In the genomic region with DNA sequence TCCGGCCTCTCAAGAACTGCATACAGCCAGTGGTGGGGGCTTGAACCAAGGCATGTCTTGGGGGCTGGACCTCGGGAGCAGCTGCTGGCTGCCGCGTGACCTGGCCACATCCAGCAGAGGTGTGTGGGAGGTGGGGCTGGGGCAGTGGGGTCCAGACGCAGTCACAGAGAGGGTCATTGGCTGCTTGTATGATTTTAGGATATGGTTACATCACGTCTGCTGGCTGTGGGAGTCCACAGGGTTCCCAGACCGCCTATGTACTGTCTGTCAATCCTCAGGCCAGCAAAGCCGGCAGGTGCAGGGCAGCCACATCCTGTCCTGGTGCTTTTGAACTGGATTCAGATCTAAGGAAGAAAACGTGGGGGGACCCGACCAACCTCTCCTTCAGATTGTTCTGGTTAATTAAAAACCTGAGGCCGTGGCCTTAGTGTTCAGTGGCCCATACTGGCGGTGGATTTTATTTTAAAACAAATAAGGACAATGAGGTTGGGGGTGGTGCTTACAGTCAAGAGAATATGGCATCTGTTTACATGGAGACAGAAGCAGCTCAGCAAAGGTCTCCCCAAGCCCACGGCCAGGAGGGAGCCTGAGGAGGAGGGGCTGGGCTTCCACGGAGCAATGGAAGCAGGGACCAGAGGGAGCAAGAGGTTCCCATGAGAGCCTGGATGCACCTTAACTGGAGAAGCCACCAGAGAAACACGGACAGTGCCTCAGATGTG, we compare ENCODE assay signal across 25 cellular contexts.
A peak's percentile ranks its signal among the peaks of the same experiment; 100 is the strongest.
DNase-seq lines count a peak whose midpoint lies in the region; ATAC-seq and TF ChIP-seq lines count a peak whose summit lies in the region.
"Had no signal": no experiment of that assay in that cellular context is flagged by ENCODE, and none has a peak within 500 bp of the region (broad histone marks: within the 10 kb centered on the region; RNA-seq: fewer than 3 reads in every experiment).

No MANE protein-coding gene starts in this region.

- CTCF ChIA-PET in activated CD8-positive, alpha-beta T cell treated with anti-CD3 and anti-CD28 coated beads, Interleukin-2, amount 10 ng/mL, durations not matched to agents 7 days and 5 days (lab: Charles Lee): no interaction called here

- TF ChIP-seq CTCF in coronary artery (IDR thresholded peaks at IDR 0.05): no peak
- TF ChIP-seq CTCF in lower lobe of right lung (IDR thresholded peaks at IDR 0.05): no peak
- no peak for TF ChIP-seq CTCF in tibial artery (IDR thresholded peaks at IDR 0.05)

- H3K4me3 Mint-ChIP-seq in activated CD8-positive, alpha-beta T cell treated with anti-CD3 and anti-CD28 coated beads, Interleukin-2, amount 10 ng/mL, durations not matched to agents 7 days and 5 days: no peak overlapping the region
- H3K4me3 Mint-ChIP-seq: activated CD4-positive, alpha-beta memory T cell treated with anti-CD3 and anti-CD28 coated beads, Interleukin-2, amount 10 ng/mL, durations not matched to agents 7 days and 5 days; T-helper 2 cell treated with Interferon-gamma antibody and Interleukin-4, amounts not matched to agents 5 μg/mL and 100 μg/mL, for 36 hours; WTC11 had no signal

- intact Hi-C loops in lower lobe of right lung (cut with DNase I): no loop called here
- intact Hi-C loops in tibial artery (cut with DNase I; ENCODE audit: low total_unique reads): no loop called here

- no peaks in the 10 kb centered on the region for H3K36me3 Mint-ChIP-seq in activated CD8-positive, alpha-beta T cell treated with anti-CD3 and anti-CD28 coated beads, Interleukin-2, amount 10 ng/mL, durations not matched to agents 7 days and 5 days (ENCODE audit: low read depth)

- DNase-seq in activated effector memory CD4-positive, alpha-beta T cell treated with anti-CD3 and anti-CD28 coated beads, Interleukin-2, amount 50 U/mL, for 16 hours: peak; percentile 49
- DNase-seq in activated effector memory CD4-positive, alpha-beta T cell treated with Interleukin-2 at 50 U/mL for 16 hours: no peak
- peak; percentile 66 for DNase-seq in coronary artery (ENCODE audit: low spot score)
- peak; percentile 11 for DNase-seq in lower lobe of right lung
- DNase-seq in tibial artery: peak; percentile 10 to 48
- no peak for DNase-seq in NCI-H1105 (lab: John Stamatoyannopoulos, UW)
- DNase-seq in germinal center (ENCODE audit: low spot score): no peak
- no peak for DNase-seq in activated CD8-positive, alpha-beta T cell treated with anti-CD3 and anti-CD28 coated beads, Interleukin-2, amount 10 ng/mL, durations not matched to agents 7 days and 5 days
- DNase-seq: activated CD4-positive, alpha-beta memory T cell treated with anti-CD3 and anti-CD28 coated beads, Interleukin-2, amount 10 ng/mL, durations not matched to agents 7 days and 5 days; activated naive CD4-positive, alpha-beta T cell treated with Interleukin-2 at 50 U/mL for 16 hours; activated T-cell treated with anti-CD3 and anti-CD28 coated beads for 4 hours; caudate nucleus; GOT3; Kasumi-1; NCI-H2081; NCI-H446 treated with DMSO at 0.1 percent for 48 hours; nucleus accumbens; SK-N-SH; stimulated activated CD4-positive, alpha-beta T cell treated with anti-CD3 and anti-CD28 coated beads, Interleukin-15, amount 100 ng/mL, for 24 hours; stimulated activated CD8-positive, alpha-beta memory T cell treated with anti-CD3 and anti-CD28 coated beads, Interleukin-4, amount 100 ng/mL, for 48 hours had no signal

- H3K4me1 ChIP-seq in lower lobe of right lung (no peaks in the 10 kb centered on the region), tibial artery (no peaks in the 10 kb centered on the region)
- H3K4me1 ChIP-seq: uterus had no signal

- no peak overlapping the region for H3K4me3 ChIP-seq in coronary artery
- H3K4me3 ChIP-seq in lower lobe of right lung: no peak overlapping the region
- no peak overlapping the region for H3K4me3 ChIP-seq in tibial artery
- H3K4me3 ChIP-seq: uterus had no signal

- H3K27me3 Mint-ChIP-seq in activated CD8-positive, alpha-beta T cell treated with anti-CD3 and anti-CD28 coated beads, Interleukin-2, amount 10 ng/mL, durations not matched to agents 7 days and 5 days (ENCODE audit: low read depth): no peaks in the 10 kb centered on the region
- H3K27me3 Mint-ChIP-seq: activated CD4-positive, alpha-beta memory T cell treated with anti-CD3 and anti-CD28 coated beads, Interleukin-2, amount 10 ng/mL, durations not matched to agents 7 days and 5 days had no signal

- H3K27ac Mint-ChIP-seq in activated CD8-positive, alpha-beta T cell treated with anti-CD3 and anti-CD28 coated beads, Interleukin-2, amount 10 ng/mL, durations not matched to agents 7 days and 5 days: no peak overlapping the region
- H3K27ac Mint-ChIP-seq: activated CD4-positive, alpha-beta memory T cell treated with anti-CD3 and anti-CD28 coated beads, Interleukin-2, amount 10 ng/mL, durations not matched to agents 7 days and 5 days; T-helper 2 cell treated with Interferon-gamma antibody and Interleukin-4, amounts not matched to agents 5 μg/mL and 100 μg/mL, for 36 hours; WTC11 had no signal

- H3K9me3 ChIP-seq in lower lobe of right lung (peaks cover 9% of the 10 kb centered on the region), tibial artery (peaks cover 3 to 25% (median 10%) of the 10 kb centered on the region in 3 donors)
- H3K9me3 ChIP-seq: uterus had no signal

- no peaks in the 10 kb centered on the region for H3K4me1 Mint-ChIP-seq in activated CD8-positive, alpha-beta T cell treated with anti-CD3 and anti-CD28 coated beads, Interleukin-2, amount 10 ng/mL, durations not matched to agents 7 days and 5 days (ENCODE audit: low read depth)
- H3K4me1 Mint-ChIP-seq: activated CD4-positive, alpha-beta memory T cell treated with anti-CD3 and anti-CD28 coated beads, Interleukin-2, amount 10 ng/mL, durations not matched to agents 7 days and 5 days had no signal

- no peak overlapping the region for H3K27ac ChIP-seq in coronary artery
- no peak overlapping the region for H3K27ac ChIP-seq in lower lobe of right lung
- H3K27ac ChIP-seq in tibial artery: no peak overlapping the region
- H3K27ac ChIP-seq: C4-2B, epithelial cell of prostate, uterus had no signal

- H3K9me3 Mint-ChIP-seq in activated CD8-positive, alpha-beta T cell treated with anti-CD3 and anti-CD28 coated beads, Interleukin-2, amount 10 ng/mL, durations not matched to agents 7 days and 5 days (ENCODE audit: insufficient read depth): peaks cover 7% of the 10 kb centered on the region
- H3K9me3 Mint-ChIP-seq: T-helper 2 cell treated with Interferon-gamma antibody and Interleukin-4, amounts not matched to agents 5 μg/mL and 100 μg/mL, for 36 hours had no signal

- H3K27me3 ChIP-seq in lower lobe of right lung (ENCODE audit: low read depth) (no peaks in the 10 kb centered on the region), tibial artery (no peaks in the 10 kb centered on the region)
- H3K27me3 ChIP-seq: uterus had no signal

- POLR2A ChIA-PET in activated CD8-positive, alpha-beta T cell treated with anti-CD3 and anti-CD28 coated beads, Interleukin-2, amount 10 ng/mL, durations not matched to agents 7 days and 5 days (lab: Charles Lee): interaction anchor here (0.7 kb wide), 1 partner anchor 450 kb away, joined by 3 read pairs; no protein-coding TSS in a partner anchor

- no peak for ATAC-seq in lower lobe of right lung
- no peak for ATAC-seq in activated CD8-positive, alpha-beta T cell treated with anti-CD3 and anti-CD28 coated beads, Interleukin-2, amount 10 ng/mL, durations not matched to agents 7 days and 5 days
- ATAC-seq: WTC11 had no signal

- H3K36me3 ChIP-seq in lower lobe of right lung: no peaks in the 10 kb centered on the region
- H3K36me3 ChIP-seq in tibial artery: no peaks in the 10 kb centered on the region
- H3K36me3 ChIP-seq: uterus had no signal

Comparison
In these comparisons a context has a peak if more than half of its experiments do, and no peak if none do; other contexts are left out.
1. DNase-seq: peak in activated effector memory CD4-positive, alpha-beta T cell treated with anti-CD3 and anti-CD28 coated beads, Interleukin-2, amount 50 U/mL, for 16 hours (single experiment), coronary artery (single experiment), lower lobe of right lung (single experiment) and tibial artery (2 of 2); none in activated effector memory CD4-positive, alpha-beta T cell treated with Interleukin-2 at 50 U/mL for 16 hours (single experiment), NCI-H1105 (single experiment), germinal center (single experiment) and activated CD8-positive, alpha-beta T cell treated with anti-CD3 and anti-CD28 coated beads, Interleukin-2, amount 10 ng/mL, durations not matched to agents 7 days and 5 days (single experiment).